19 cellular contexts compared by ENCODE assay signal in the genomic region with DNA sequence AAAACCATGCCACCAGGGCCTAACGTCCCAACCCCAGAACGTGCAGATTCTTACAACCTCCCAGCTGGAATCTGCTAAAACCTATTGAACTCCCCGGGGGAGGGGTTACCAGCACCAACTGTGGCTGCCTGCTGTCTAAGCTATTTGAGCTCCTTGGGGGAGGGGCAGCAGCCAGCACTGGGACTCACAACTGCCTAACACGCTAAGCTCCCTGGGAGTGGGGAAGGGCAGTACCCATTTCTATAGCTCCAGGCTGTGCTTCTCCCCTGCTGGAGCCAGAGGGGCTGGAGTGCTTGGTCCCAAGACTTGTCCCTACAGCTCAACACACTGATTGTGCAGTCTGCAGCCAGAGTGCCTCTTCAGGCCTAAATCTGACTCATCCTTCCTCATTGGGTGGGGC.
DNase-seq lines count a peak whose midpoint lies in the region; ATAC-seq and TF ChIP-seq lines count a peak whose summit lies in the region.
"Had no signal": no experiment of that assay in that cellular context is flagged by ENCODE, and none has a peak within 500 bp of the region (broad histone marks: within the 10 kb centered on the region; RNA-seq: fewer than 3 reads in every experiment).

No MANE protein-coding gene starts in this region.

- H3K79me2 ChIP-seq in Karpas-422 (ENCODE audit: low read length): no peaks in the 10 kb centered on the region

- peaks cover 5% of the 10 kb centered on the region for H3K4me1 Mint-ChIP-seq in glutamatergic neuron (ENCODE audit: low read depth, unreplicated experiment)

- H3K36me3 ChIP-seq in WERI-Rb-1 (no peaks in the 10 kb centered on the region), Karpas-422 (ENCODE audit: insufficient read depth, low read length) (no peaks in the 10 kb centered on the region)
- H3K36me3 ChIP-seq: MG63 had no signal

- TF ChIP-seq CTCF in WERI-Rb-1 (IDR thresholded peaks at IDR 0.05; ENCODE audit: low read depth, low read length) (no peak), glutamatergic neuron (IDR thresholded peaks at IDR 0.05; ENCODE audit: partially characterized antibody, unreplicated experiment) (no peak)

- peaks cover 8% of the 10 kb centered on the region for H3K9me3 Mint-ChIP-seq in glutamatergic neuron (ENCODE audit: unreplicated experiment)

- no peak for ATAC-seq in HG02970 (IDR thresholded peaks at IDR 0.05; ENCODE audit: low FRiP score, unreplicated experiment)
- ATAC-seq in HG02885 (IDR thresholded peaks at IDR 0.05; ENCODE audit: poor library complexity, unreplicated experiment): no peak
- ATAC-seq: CD8-positive, alpha-beta T cell had no signal

- DNase-seq in NCI-H2171 treated with DMSO at 0.1 percent for 48 hours (lab: John Stamatoyannopoulos, UW): peak; percentile 2
- no peak for DNase-seq in NCI-H2171 (lab: John Stamatoyannopoulos, UW)
- DNase-seq in WERI-Rb-1: peak; percentile 18
- peak; percentile 26 for DNase-seq in glutamatergic neuron
- no peak for DNase-seq in NCI-H69 (lab: John Stamatoyannopoulos, UW)
- DNase-seq in Karpas-422: no peak
- DNase-seq: ACHN; C1 segment of cervical spinal cord; CD8-positive, alpha-beta T cell; DMS153; MG63; NCI-H1417; NCI-H1694 treated with DMSO at 0.1 percent for 48 hours; NCI-H2081 treated with DMSO at 0.1 percent for 48 hours; SHP77 treated with DMSO at 0.1 percent for 48 hours; SK-N-SH had no signal

- no peak overlapping the region for H2AFZ ChIP-seq in Karpas-422 (ENCODE audit: low read length)

- no peaks in the 10 kb centered on the region for H3K27me3 Mint-ChIP-seq in glutamatergic neuron (ENCODE audit: unreplicated experiment)

- no peak overlapping the region for H3K4me2 ChIP-seq in Karpas-422 (ENCODE audit: low read depth, low read length, poor library complexity, severe bottlenecking)
- H3K4me2 ChIP-seq: SK-N-SH had no signal

- H4K20me1 ChIP-seq in Karpas-422 (ENCODE audit: insufficient read depth, low read depth, low read length): no peaks in the 10 kb centered on the region

- no peak overlapping the region for H3K4me3 Mint-ChIP-seq in glutamatergic neuron (ENCODE audit: unreplicated experiment)
- H3K4me3 Mint-ChIP-seq: CD8-positive, alpha-beta T cell had no signal

- H3K9me3 ChIP-seq in WERI-Rb-1 (ENCODE audit: severe bottlenecking): no peaks in the 10 kb centered on the region
- H3K9me3 ChIP-seq in Karpas-422 (ENCODE audit: low read length): peaks cover 3% of the 10 kb centered on the region; the same call in 1 of the 2 replicates
- H3K9me3 ChIP-seq: MG63, SK-N-SH had no signal

- H3K36me3 Mint-ChIP-seq in glutamatergic neuron (ENCODE audit: unreplicated experiment): peaks cover 17% of the 10 kb centered on the region
- H3K36me3 Mint-ChIP-seq: CD8-positive, alpha-beta T cell had no signal

- no peak overlapping the region for H3K27ac Mint-ChIP-seq in glutamatergic neuron (ENCODE audit: unreplicated experiment)
- H3K27ac Mint-ChIP-seq: CD8-positive, alpha-beta T cell had no signal

- H3K9me2 ChIP-seq in Karpas-422 (replicated peaks; ENCODE audit: insufficient read depth, low read length): no peaks in the 10 kb centered on the region
- H3K9me2 ChIP-seq: SK-N-SH had no signal

- H3K4me3 ChIP-seq in WERI-Rb-1 (ENCODE audit: low read depth, low read length) (no peak overlapping the region), Karpas-422 (ENCODE audit: low read length) (no peak overlapping the region)
- H3K4me3 ChIP-seq: MG63 had no signal

- H3K27me3 ChIP-seq in WERI-Rb-1 (ENCODE audit: insufficient read depth, low read depth, severe bottlenecking) (peaks cover 2% of the 10 kb centered on the region), Karpas-422 (ENCODE audit: low read length) (no peaks in the 10 kb centered on the region)
- H3K27me3 ChIP-seq: MG63 had no signal

- H3K9ac ChIP-seq in Karpas-422 (ENCODE audit: low read length): no peak overlapping the region
- H3K9ac ChIP-seq: SK-N-SH had no signal

- no peak overlapping the region for H3K27ac ChIP-seq in WERI-Rb-1
- no peak overlapping the region for H3K27ac ChIP-seq in Karpas-422 (ENCODE audit: low read length)
- H3K27ac ChIP-seq: 22Rv1 had no signal

- H3K4me1 ChIP-seq in Karpas-422 (ENCODE audit: low read length): no peaks in the 10 kb centered on the region

Comparison
In these comparisons a context has a peak if more than half of its experiments do, and no peak if none do; other contexts are left out.
1. DNase-seq: peak in NCI-H2171 treated with DMSO at 0.1 percent for 48 hours (single experiment), WERI-Rb-1 (single experiment) and glutamatergic neuron (single experiment); none in NCI-H2171 (single experiment), NCI-H69 (single experiment) and Karpas-422 (single experiment).